10 cellular contexts compared by ENCODE assay signal in genomic region chr13:47215741-47216140, GRCh38.
DNase-seq lines count a peak whose midpoint lies in the region.
"Had no signal": no experiment of that assay in that cellular context is flagged by ENCODE, and none has a peak within 500 bp of the region (broad histone marks: within the 10 kb centered on the region; RNA-seq: fewer than 3 reads in every experiment).

No MANE protein-coding gene starts in this region.

- DNase-seq in AG08396 (ENCODE audit: low spot score) (peak; percentile 48), HT1080 (ENCODE audit: low read depth) (peak; percentile 97), astrocyte of the hippocampus (ENCODE audit: low read depth, low spot score) (peak; percentile 92), iPS DF 19.7 (ENCODE audit: low read depth, low spot score) (peak; percentile 9), NCI-H2029 treated with DMSO at 0.1 percent for 48 hours (lab: John Stamatoyannopoulos, UW) (no peak), GDM1 (lab: John Stamatoyannopoulos, UW) (no peak), GOT3 (lab: John Stamatoyannopoulos, UW) (no peak)
- no peak for DNase-seq in stimulated activated CD4-positive, alpha-beta T cell treated with anti-CD3 and anti-CD28 coated beads, Interleukin-2, amount 100 ng/mL, for 24 hours
- DNase-seq: activated T-cell treated with anti-CD3 and anti-CD28 coated beads for 4 hours, NCI-H1105 treated with DMSO at 0.1 percent for 48 hours had no signal

Comparison
In these comparisons a context has a peak if more than half of its experiments do, and no peak if none do; other contexts are left out.
1. DNase-seq: peak in AG08396 (single experiment), HT1080 (single experiment), astrocyte of the hippocampus (single experiment) and iPS DF 19.7 (single experiment); none in stimulated activated CD4-positive, alpha-beta T cell treated with anti-CD3 and anti-CD28 coated beads, Interleukin-2, amount 100 ng/mL, for 24 hours (0 of 2), NCI-H2029 treated with DMSO at 0.1 percent for 48 hours (single experiment), GDM1 (single experiment) and GOT3 (single experiment).